26 cellular contexts compared by ENCODE assay signal in the genomic region with DNA sequence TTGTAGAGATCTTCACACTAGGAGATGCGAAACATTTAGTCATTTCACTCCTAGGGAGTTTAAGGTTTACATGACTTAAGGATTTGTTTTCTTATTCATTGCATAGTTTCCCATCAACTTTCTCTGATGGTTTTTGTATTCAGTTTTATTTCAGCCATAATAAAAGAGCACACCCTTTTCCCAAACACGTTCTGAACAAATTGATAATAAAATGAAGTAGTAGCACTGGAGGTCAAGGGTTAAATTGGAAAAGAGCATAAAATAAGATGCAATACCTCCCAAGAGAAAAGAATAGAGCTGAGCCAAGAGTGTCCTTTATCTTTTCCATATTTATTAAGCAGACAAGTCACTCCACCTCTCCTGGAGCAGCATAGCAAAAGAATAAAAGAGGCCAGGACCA.
"Had no signal": no experiment of that assay in that cellular context is flagged by ENCODE, and none has a peak within 500 bp of the region (broad histone marks: within the 10 kb centered on the region; RNA-seq: fewer than 3 reads in every experiment).

No MANE protein-coding gene starts in this region.

- DNase-seq: colonic mucosa; cortex of kidney; dermis blood vessel endothelial cell; dorsolateral prefrontal cortex; effector CD4-positive, alpha-beta T cell; effector CD8-positive, alpha-beta T cell; effector memory CD4-positive, alpha-beta T cell; effector memory CD8-positive, alpha-beta T cell; endodermal cell; erythroblast; esophagus squamous epithelium; foreskin fibroblast; foreskin keratinocyte; foreskin melanocyte; gastrocnemius medialis; glutamatergic neuron; head of caudate nucleus; heart left ventricle; heart right ventricle had no signal

- ATAC-seq: effector memory CD8-positive, alpha-beta T cell; esophagus mucosa; foreskin keratinocyte; gastrocnemius medialis; gastroesophageal sphincter; heart left ventricle; heart right ventricle had no signal

- H3K4me3 ChIP-seq: colonic mucosa, coronary artery, dorsolateral prefrontal cortex, esophagus muscularis mucosa, esophagus squamous epithelium, gastrocnemius medialis, gastroesophageal sphincter, heart left ventricle, heart right ventricle had no signal

- H3K36me3 ChIP-seq: colonic mucosa, esophagus muscularis mucosa, esophagus squamous epithelium, gastrocnemius medialis, gastroesophageal sphincter, heart left ventricle, heart right ventricle had no signal

- H3K9me3 ChIP-seq: colonic mucosa, esophagus muscularis mucosa, esophagus squamous epithelium, gastrocnemius medialis, gastroesophageal sphincter, heart left ventricle, heart right ventricle had no signal

- FAIRE-seq: endometrium, endothelial cell of umbilical vein, frontal cortex had no signal

- H3K4me1 ChIP-seq: colonic mucosa, esophagus muscularis mucosa, esophagus squamous epithelium, foreskin keratinocyte, gastrocnemius medialis, gastroesophageal sphincter, heart left ventricle, heart right ventricle had no signal
